ENCODE assay signal across 22 cellular contexts in genomic region chr15:64099379-64099778, GRCh38. TPM values are rescaled to one million over a fixed set of nuclear protein-coding genes. Genes with fewer than 3 reads are reported as not detected.
DNase-seq lines count a peak whose midpoint lies in the region; ATAC-seq and TF ChIP-seq lines count a peak whose summit lies in the region.
"Had no signal": no experiment of that assay in that cellular context is flagged by ENCODE, and none has a peak within 500 bp of the region (broad histone marks: within the 10 kb centered on the region; RNA-seq: fewer than 3 reads in every experiment).

No MANE protein-coding gene starts in this region.

- intact Hi-C loops in left ventricle myocardium superior (cut with micrococcal nuclease) = loop anchor here (5.0 kb wide), 1 partner anchor 53 kb away; the partner anchor contains the start of gene SNX22
- intact Hi-C loops in Right ventricle myocardium inferior (cut with DNase I) = no loop called here

- H3K27ac ChIP-seq in VCaP = 0 out of 2 replicates have a peak overlapping the region, but pooled peaks have one; percentile 94
- no peak overlapping the region for H3K27ac ChIP-seq in brain microvascular endothelial cell

- no peak overlapping the region for H3K4me3 ChIP-seq in brain microvascular endothelial cell (ENCODE audit: low read depth, low read length)
- H3K4me3 ChIP-seq: HAP-1, mucosa of descending colon had no signal

- no peaks in the 10 kb centered on the region for H3K27me3 ChIP-seq in brain microvascular endothelial cell (replicated peaks)

- H3K4me1 Mint-ChIP-seq in nephron = peaks cover 23% of the 10 kb centered on the region

- TF ChIP-seq CTCF in VCaP (conservative IDR thresholded peaks at IDR 0.05) (no peak), nephron (IDR thresholded peaks at IDR 0.05; ENCODE audit: unreplicated experiment in 3 of 3) (no peak), brain microvascular endothelial cell (IDR thresholded peaks at IDR 0.05; ENCODE audit: low read depth, low read length, missing control alignments) (no peak)

- DNase-seq in left ventricle myocardium superior = no peak
- DNase-seq in Right ventricle myocardium inferior (ENCODE audit: missing footprints) = no peak
- no peak for DNase-seq in NCI-H2171 (lab: John Stamatoyannopoulos, UW)
- DNase-seq in brain microvascular endothelial cell = no peak
- DNase-seq in stimulated activated naive CD8-positive, alpha-beta T cell treated with anti-CD3 and anti-CD28 coated beads, Interleukin-15, Interleukin-2, amounts not matched to agents 100 U/mL and 50 U/mL, for 24 hours = no peak
- DNase-seq: activated CD4-positive, alpha-beta T cell treated with anti-CD3 and anti-CD28 coated beads, Interleukin-2, amount 50 U/mL, for 48 hours; activated CD8-positive, alpha-beta memory T cell treated with anti-CD3 and anti-CD28 coated beads, Interleukin-2, amount 50 U/mL, for 4 hours; C1 segment of cervical spinal cord; effector CD4-positive, alpha-beta T cell; EL; mucosa of descending colon; NCI-H1092; NCI-H187 treated with DMSO at 0.1 percent for 48 hours; nephron progenitor cell; posterior cingulate gyrus; stimulated activated CD8-positive, alpha-beta memory T cell treated with anti-CD3 and anti-CD28 coated beads, Interleukin-4, amount 100 ng/mL, for 48 hours; T-helper 9 cell had no signal

- H3K27me3 Mint-ChIP-seq in nephron (ENCODE audit: low read depth) = no peaks in the 10 kb centered on the region
- H3K27me3 Mint-ChIP-seq: activated naive CD8-positive, alpha-beta T cell had no signal

- peaks cover 11% of the 10 kb centered on the region for H3K36me3 Mint-ChIP-seq in nephron (ENCODE audit: low read depth)

- no peaks in the 10 kb centered on the region for H3K9me3 Mint-ChIP-seq in nephron

- no peaks in the 10 kb centered on the region for H3K36me3 ChIP-seq in brain microvascular endothelial cell (replicated peaks)
- H3K36me3 ChIP-seq: HAP-1 had no signal

- in situ Hi-C loops in brain microvascular endothelial cell (cut with HindIII; ENCODE audit: low pct_ligation_motif_present, low sequenced_read_pairs) = no loop called here

- peak overlapping the region in 2 of 3 experiments; percentile 43 to 56 for H3K4me3 Mint-ChIP-seq in nephron
- H3K4me3 Mint-ChIP-seq: activated naive CD8-positive, alpha-beta T cell; nephron progenitor cell; WTC11 had no signal

- H3K27ac Mint-ChIP-seq in nephron = no peak overlapping the region
- H3K27ac Mint-ChIP-seq: WTC11 had no signal

- peak; percentile 14 for ATAC-seq in left ventricle myocardium superior
- no peak for ATAC-seq in Right ventricle myocardium inferior
- ATAC-seq in stimulated activated naive CD8-positive, alpha-beta T cell treated with anti-CD3 and anti-CD28 coated beads, Interleukin-15, Interleukin-2, amounts not matched to agents 100 U/mL and 50 U/mL, for 24 hours = no peak
- ATAC-seq: mucosa of descending colon, WTC11 had no signal

RNA-seq across cellular contexts. Expression of gene SNX1, which starts 3.6 kb away (rescaled TPM):
- total RNA-seq in left ventricle myocardium superior (89.7 TPM), Right ventricle myocardium inferior (90.7 TPM)

RNA-seq across cellular contexts. Expression of gene CIAO2A, which starts 5.7 kb away (rescaled TPM):
- total RNA-seq in left ventricle myocardium superior = 72.2 TPM
- total RNA-seq in Right ventricle myocardium inferior = 66.7 TPM

RNA-seq across cellular contexts. Expression of gene SNX22, which starts 52.2 kb away (rescaled TPM):
- total RNA-seq in left ventricle myocardium superior (5.6 TPM), Right ventricle myocardium inferior (7.4 TPM)

RNA-seq across cellular contexts. Expression of gene DAPK2, which starts 53.1 kb away (rescaled TPM):
- total RNA-seq in left ventricle myocardium superior (43.4 TPM), Right ventricle myocardium inferior (47.9 TPM)
